Comparison of ENCODE assay signal across 9 cellular contexts in genomic region chr19:7941895-7942596, GRCh38. TPM values are rescaled to one million over a fixed set of nuclear protein-coding genes. Genes with fewer than 3 reads are reported as not detected.
DNase-seq lines count a peak whose midpoint lies in the region; ATAC-seq and TF ChIP-seq lines count a peak whose summit lies in the region.
"Had no signal": no experiment of that assay in that cellular context is flagged by ENCODE, and none has a peak within 500 bp of the region (broad histone marks: within the 10 kb centered on the region; RNA-seq: fewer than 3 reads in every experiment).

No MANE protein-coding gene starts in this region.

- no peaks in the 10 kb centered on the region for H3K9me3 ChIP-seq in HEK293 (ENCODE audit: control insufficient read depth, insufficient read depth, low read depth, low read length)
- H3K9me3 ChIP-seq in adipocyte (ENCODE audit: control insufficient read depth, low read length): no peaks in the 10 kb centered on the region

- H3K4me3 ChIP-seq in AG09309 (ENCODE audit: control insufficient read depth, low read depth, low read length) (peak overlapping the region; percentile 100), HEK293 (ENCODE audit: low read depth, low read length) (peak overlapping the region; percentile 99; the same call in 1 of the 2 replicates), adipocyte (ENCODE audit: low read length) (peak overlapping the region; percentile 90)

- H3K9ac ChIP-seq in adipocyte (ENCODE audit: low read length): peak overlapping the region; percentile 99

- no peak for DNase-seq in AG09309 (ENCODE audit: low read depth)
- DNase-seq in adipocyte (ENCODE audit: low read depth): no peak
- DNase-seq in mesothelial cell of epicardium (ENCODE audit: low spot score in 2 of 2, unreplicated experiment in 2 of 2): no peak
- DNase-seq in stimulated activated CD4-positive, alpha-beta T cell treated with anti-CD3 and anti-CD28 coated beads, Interleukin-4, amount 100 ng/mL, for 24 hours: no peak
- DNase-seq in NOMO-1 treated with dmso at 0.1 percent for 144 hours (lab: John Stamatoyannopoulos, UW; ENCODE audit: unreplicated experiment): no peak
- DNase-seq: amygdala had no signal

- peaks cover 8% of the 10 kb centered on the region for H3K4me1 Mint-ChIP-seq in mesothelial cell of epicardium

- H3K27ac ChIP-seq in HEK293 (ENCODE audit: extremely low read depth, low read depth, low read length): no peak overlapping the region

- H3K4me1 ChIP-seq in HEK293 (ENCODE audit: control insufficient read depth, insufficient read depth, low read length) (no peaks in the 10 kb centered on the region), adipocyte (ENCODE audit: control insufficient read depth, insufficient read depth, low read length) (peaks cover 5% of the 10 kb centered on the region)

- POLR2A ChIA-PET in HEK293 (lab: Yijun Ruan, JAX): interaction anchor here (0.5 to 4.2 kb wide), 6 partner anchors 11 to 243 kb away, joined by 3 to 60 read pairs (median 12); partner anchors contain the start of genes ELAVL1 and SNAPC2

- CTCF ChIA-PET in HEK293 (lab: Yijun Ruan, JAX): interaction anchor here (0.6 to 1.2 kb wide), 2 partner anchors 12 to 61 kb away, joined by 3 read pairs; no protein-coding TSS in a partner anchor

- peak overlapping the region; percentile 98 for H3K27ac Mint-ChIP-seq in mesothelial cell of epicardium

- H3K36me3 Mint-ChIP-seq in mesothelial cell of epicardium: peaks cover 14% of the 10 kb centered on the region

- H3K4me3 Mint-ChIP-seq in mesothelial cell of epicardium: peak overlapping the region; percentile 90

- H3K27me3 Mint-ChIP-seq in mesothelial cell of epicardium (ENCODE audit: low read depth): no peaks in the 10 kb centered on the region

- TF ChIP-seq CTCF in AG09309 (IDR thresholded peaks at IDR 0.05; ENCODE audit: control insufficient read depth, insufficient read depth, low read depth, low read length, missing control alignments) (no peak), HEK293 (tag by site-specific recombination; IDR thresholded peaks at IDR 0.05) (no peak), mesothelial cell of epicardium (IDR thresholded peaks at IDR 0.05; ENCODE audit: unreplicated experiment) (no peak)

- no peaks in the 10 kb centered on the region for H3K9me3 Mint-ChIP-seq in mesothelial cell of epicardium

- H3K27me3 ChIP-seq in adipocyte (replicated peaks; ENCODE audit: control insufficient read depth, insufficient read depth, low read length): no peaks in the 10 kb centered on the region

- H3K36me3 ChIP-seq in HEK293 (ENCODE audit: control insufficient read depth in 2 of 2, insufficient read depth in 1 of 2, low read length in 2 of 2) (peaks cover 10 to 41% of the 10 kb centered on the region in 2 experiments), adipocyte (ENCODE audit: control insufficient read depth, insufficient read depth, low read length, severe bottlenecking) (peaks cover 37% of the 10 kb centered on the region)

- no peak for ATAC-seq in HG03342 (IDR thresholded peaks at IDR 0.05; ENCODE audit: unreplicated experiment)
- ATAC-seq in GM19455 (IDR thresholded peaks at IDR 0.05; ENCODE audit: unreplicated experiment): no peak

TF ChIP-seq in HEK293, 187 proteins besides CTCF, POLR2A, EP300 and RAD21:
- no peak for TF ChIP-seq ZNF433 (tag by site-specific recombination; IDR thresholded peaks at IDR 0.05; ENCODE audit: low read depth)
- peak; percentile 92 for TF ChIP-seq SCRT1 (tag by site-specific recombination; IDR thresholded peaks at IDR 0.05; ENCODE audit: borderline replicate concordance)
- TF ChIP-seq, protein P1, sequence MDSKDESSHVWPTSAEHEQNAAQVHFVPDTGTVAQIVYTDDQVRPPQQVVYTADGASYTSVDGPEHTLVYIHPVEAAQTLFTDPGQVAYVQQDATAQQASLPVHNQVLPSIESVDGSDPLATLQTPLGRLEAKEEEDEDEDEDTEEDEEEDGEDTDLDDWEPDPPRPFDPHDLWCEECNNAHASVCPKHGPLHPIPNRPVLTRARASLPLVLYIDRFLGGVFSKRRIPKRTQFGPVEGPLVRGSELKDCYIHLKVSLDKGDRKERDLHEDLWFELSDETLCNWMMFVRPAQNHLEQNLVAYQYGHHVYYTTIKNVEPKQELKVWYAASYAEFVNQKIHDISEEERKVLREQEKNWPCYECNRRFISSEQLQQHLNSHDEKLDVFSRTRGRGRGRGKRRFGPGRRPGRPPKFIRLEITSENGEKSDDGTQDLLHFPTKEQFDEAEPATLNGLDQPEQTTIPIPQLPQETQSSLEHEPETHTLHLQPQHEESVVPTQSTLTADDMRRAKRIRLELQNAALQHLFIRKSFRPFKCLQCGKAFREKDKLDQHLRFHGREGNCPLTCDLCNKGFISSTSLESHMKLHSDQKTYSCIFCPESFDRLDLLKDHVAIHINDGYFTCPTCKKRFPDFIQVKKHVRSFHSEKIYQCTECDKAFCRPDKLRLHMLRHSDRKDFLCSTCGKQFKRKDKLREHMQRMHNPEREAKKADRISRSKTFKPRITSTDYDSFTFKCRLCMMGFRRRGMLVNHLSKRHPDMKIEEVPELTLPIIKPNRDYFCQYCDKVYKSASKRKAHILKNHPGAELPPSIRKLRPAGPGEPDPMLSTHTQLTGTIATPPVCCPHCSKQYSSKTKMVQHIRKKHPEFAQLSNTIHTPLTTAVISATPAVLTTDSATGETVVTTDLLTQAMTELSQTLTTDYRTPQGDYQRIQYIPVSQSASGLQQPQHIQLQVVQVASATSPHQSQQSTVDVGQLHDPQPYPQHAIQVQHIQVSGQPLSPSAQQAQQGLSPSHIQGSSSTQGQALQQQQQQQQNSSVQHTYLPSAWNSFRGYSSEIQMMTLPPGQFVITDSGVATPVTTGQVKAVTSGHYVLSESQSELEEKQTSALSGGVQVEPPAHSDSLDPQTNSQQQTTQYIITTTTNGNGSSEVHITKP (tag by site-specific recombination; IDR thresholded peaks at IDR 0.05): 0 out of 2 replicates have a peak, but pooled peaks have one; percentile 17
- peak; percentile 81 for TF ChIP-seq SCRT2 (tag by site-specific recombination; IDR thresholded peaks at IDR 0.05)
- 0 out of 2 replicates have a peak, but pooled peaks have one; percentile 23 for TF ChIP-seq ZEB2 (tag by site-specific recombination; IDR thresholded peaks at IDR 0.05)
- no peak for TF ChIP-seq ZNF311 (tag by site-specific recombination; IDR thresholded peaks at IDR 0.05; ENCODE audit: borderline replicate concordance)

RNA-seq across cellular contexts. Expression of gene TIMM44, which starts 1.4 kb away (rescaled TPM):
- 76.3 to 80.7 TPM (median 78.3 TPM) in 3 replicates for total RNA-seq in mesothelial cell of epicardium

RNA-seq across cellular contexts. Expression of gene CTXN1, which starts 16.1 kb away (rescaled TPM):
- total RNA-seq in mesothelial cell of epicardium: 50.5 to 53.6 TPM (median 51.2 TPM) in 3 replicates

RNA-seq across cellular contexts. Expression of gene SNAPC2, which starts 21.9 kb away (rescaled TPM):
- 15.6 to 16.8 TPM (median 16.3 TPM) in 3 replicates for total RNA-seq in mesothelial cell of epicardium

RNA-seq across cellular contexts. Expression of gene TGFBR3L, which starts 27.4 kb away (rescaled TPM):
- 1.2 to 1.7 TPM (median 1.2 TPM) in 3 replicates for total RNA-seq in mesothelial cell of epicardium

RNA-seq across cellular contexts. Expression of gene MAP2K7, which starts 38.4 kb away (rescaled TPM):
- total RNA-seq in mesothelial cell of epicardium: 52.1 to 55.6 TPM (median 52.2 TPM) in 3 replicates
